In the genomic region with DNA sequence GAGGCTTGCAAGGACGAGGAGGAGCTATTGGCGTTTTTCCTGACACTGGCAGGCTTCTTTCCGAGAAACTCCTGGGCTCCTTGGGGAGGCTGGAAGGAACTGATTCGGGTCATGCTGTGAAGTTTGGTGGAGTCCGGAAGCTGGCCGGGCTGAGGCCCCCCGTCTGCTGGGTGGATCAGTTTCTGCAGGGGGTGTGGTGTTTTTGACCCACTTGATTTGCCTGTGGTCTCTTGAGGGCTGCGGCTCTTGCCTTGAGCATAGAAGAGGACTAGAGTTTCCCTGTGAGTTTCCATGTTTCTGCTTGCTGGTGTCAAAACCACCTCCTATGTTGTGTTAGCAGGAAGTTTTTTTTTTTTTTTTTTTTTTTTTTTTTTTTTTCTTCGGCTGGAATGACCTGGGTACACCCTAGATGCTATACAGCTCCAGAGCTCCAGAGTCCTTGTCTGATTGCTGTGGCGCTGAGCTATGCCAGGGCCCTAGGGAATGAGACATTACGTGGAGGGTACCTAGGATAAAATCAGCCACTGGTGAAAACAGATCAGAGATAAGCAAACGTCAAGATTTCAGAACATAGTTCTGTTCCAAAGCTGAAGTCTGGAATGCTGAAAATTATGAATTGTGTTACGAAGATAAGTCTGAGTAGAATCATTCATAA, we compare ENCODE assay signal across 8 cellular contexts. TPM values are rescaled to one million over a fixed set of nuclear protein-coding genes. Genes with fewer than 3 reads are reported as not detected.
DNase-seq lines count a peak whose midpoint lies in the region; ATAC-seq and TF ChIP-seq lines count a peak whose summit lies in the region.

No MANE protein-coding gene starts in this region.

- intact Hi-C loops in CD14-positive monocyte (cut with micrococcal nuclease), result loop anchor here in 1 of 2 donors (1.0 kb wide), 1 partner anchor 9 kb away; no protein-coding TSS in a partner anchor
- intact Hi-C loops in Right ventricle myocardium inferior (cut with DNase I), result loop anchor here (5.0 kb wide), 1 partner anchor 39 kb away; no protein-coding TSS in a partner anchor
- intact Hi-C loops in psoas muscle (cut with DNase I), result loop anchor here in 1 of 2 donors (2.0 kb wide), 1 partner anchor 24 kb away; the partner anchor contains the start of gene CERK

- DNase-seq in CD14-positive monocyte (ENCODE audit: low spot score) (no peak), activated gamma-delta T cell (lab: John Stamatoyannopoulos, UW) (peak; percentile 36), Right ventricle myocardium inferior (ENCODE audit: missing footprints) (no peak), psoas muscle (peak; percentile 46 to 82), amniotic stem cell (lab: John Stamatoyannopoulos, UW) (no peak), HuH-7 (ENCODE audit: low spot score) (no peak)

- peaks cover 27 to 35% of the 10 kb centered on the region in 2 donors for H3K36me3 Mint-ChIP-seq in CD14-positive monocyte

- H3K4me1 Mint-ChIP-seq in CD14-positive monocyte, result peaks cover 65% of the 10 kb centered on the region

- H3K36me3 ChIP-seq in psoas muscle (ENCODE audit: insufficient read depth in 1 of 2, low read depth in 1 of 2), result peaks cover 0 to 13% of the 10 kb centered on the region in 2 donors

- peak overlapping the region; percentile 99 to 100 (median 100) for H3K27ac Mint-ChIP-seq in CD14-positive monocyte

- peaks cover 0 to 4% (median 0%) of the 10 kb centered on the region in 7 donors for H3K9me3 Mint-ChIP-seq in CD14-positive monocyte

- peak overlapping the region; percentile 96 for H3K27ac ChIP-seq in psoas muscle

- H3K4me1 ChIP-seq in psoas muscle, result peaks cover 17% of the 10 kb centered on the region

- no peaks in the 10 kb centered on the region for H3K27me3 ChIP-seq in psoas muscle (ENCODE audit: insufficient read depth in 3 of 3, low read length in 2 of 3)

- H3K9me3 ChIP-seq in psoas muscle, result no peaks in the 10 kb centered on the region

- H3K4me3 ChIP-seq in psoas muscle, result peak overlapping the region; percentile 77

- H3K4me3 Mint-ChIP-seq in CD14-positive monocyte, result peak overlapping the region; percentile 95 to 100

- ATAC-seq in GM19372 (IDR thresholded peaks at IDR 0.05; ENCODE audit: low read depth, unreplicated experiment) (peak; percentile 59), HG03571 (IDR thresholded peaks at IDR 0.05; ENCODE audit: unreplicated experiment) (peak; percentile 41), Right ventricle myocardium inferior (peak; percentile 15), psoas muscle (peak; percentile 3 to 36 (median 10))

- 10 to 15% (median 14%) methylated on average over 13 of the region's 13 CpGs for WGBS in psoas muscle, 3 donors

- TF ChIP-seq CTCF in CD14-positive monocyte (IDR thresholded peaks at IDR 0.05) (no peak), psoas muscle (IDR thresholded peaks at IDR 0.05) (no peak)

- H3K27me3 Mint-ChIP-seq in CD14-positive monocyte (ENCODE audit: low read depth in 3 of 3), result no peaks in the 10 kb centered on the region

RNA-seq across cellular contexts. Expression of gene TBC1D22A, which starts 0.7 kb away (rescaled TPM):
- polyA plus RNA-seq in CD14-positive monocyte, result 10 to 100 TPM; 25.9 to 29.5 TPM
- 14.6 TPM for total RNA-seq in Right ventricle myocardium inferior
- 10 to 100 TPM; 15.7 to 25.0 (median 20.6) TPM for total RNA-seq in psoas muscle
- 10 to 100 TPM; 11.7 to 19.0 (median 14.8) TPM for polyA plus RNA-seq in psoas muscle

RNA-seq across cellular contexts. Expression of gene CERK, which starts 25.1 kb away (rescaled TPM):
- polyA plus RNA-seq in CD14-positive monocyte (10 to 100 TPM; 22.4 to 24.5 TPM), psoas muscle (10 to 100 TPM; 13.0 to 26.8 (median 24.8) TPM)
- total RNA-seq in Right ventricle myocardium inferior (71.6 TPM), psoas muscle (10 to 100 TPM; 26.9 to 38.1 (median 33.9) TPM)

Comparison
In these comparisons a context has a peak if more than half of its experiments do, and no peak if none do; other contexts are left out.
1. DNase-seq: peak in activated gamma-delta T cell (single experiment) and psoas muscle (2 of 2); none in CD14-positive monocyte (single experiment), Right ventricle myocardium inferior (single experiment), amniotic stem cell (single experiment) and HuH-7 (single experiment).
2. Peak in every context shown above with its lines, with median percentiles within 50 percentile points of each other: ATAC-seq.